2 cellular contexts compared by ENCODE assay signal in genomic region chr3:64514889-64515288, GRCh38.
TF ChIP-seq lines count a peak whose summit lies in the region.

No MANE protein-coding gene starts in this region.

TF ChIP-seq in SK-N-SH treated with all-trans-retinoic acid at 6 μM for 48 hours, 23 proteins besides CTCF, POLR2A, EP300 and RAD21 (continued from another document):
- TF ChIP-seq TSHZ2 (CRISPR knock-in tag; IDR thresholded peaks at IDR 0.05) = no peak
- no peak for TF ChIP-seq BACH2 (CRISPR knock-in tag; IDR thresholded peaks at IDR 0.05; ENCODE audit: borderline replicate concordance)
- no peak for TF ChIP-seq ESRRG (CRISPR knock-in tag; IDR thresholded peaks at IDR 0.05)
- no peak for TF ChIP-seq TOX (CRISPR knock-in tag; IDR thresholded peaks at IDR 0.05; ENCODE audit: borderline replicate concordance)

TF ChIP-seq in K562, 482 proteins besides CTCF, POLR2A, EP300 and RAD21 (continued from another document):
- TF ChIP-seq BCLAF1 (IDR thresholded peaks at IDR 0.05; ENCODE audit: borderline replicate concordance in 1 of 2, control insufficient read depth in 1 of 2, low read depth in 2 of 2, low read length in 1 of 2) = no peak
- no peak for TF ChIP-seq KAT2B (IDR thresholded peaks at IDR 0.05; ENCODE audit: low read depth, low read length)
- TF ChIP-seq CTCFL (IDR thresholded peaks at IDR 0.05; ENCODE audit: borderline replicate concordance, insufficient read depth, low read depth, low read length, poor library complexity, severe bottlenecking) = no peak
- TF ChIP-seq NR3C1 (CRISPR knock-in tag; IDR thresholded peaks at IDR 0.05) = no peak
- TF ChIP-seq HDAC6 (IDR thresholded peaks at IDR 0.05; ENCODE audit: low read depth, low read length) = no peak
- TF ChIP-seq THRAP3 (IDR thresholded peaks at IDR 0.05; ENCODE audit: borderline replicate concordance) = no peak
- no peak for TF ChIP-seq ZC3H11A (IDR thresholded peaks at IDR 0.05; ENCODE audit: low read depth, low read length)
- no peak for TF ChIP-seq ZNF57 (CRISPR knock-in tag; IDR thresholded peaks at IDR 0.05)
- TF ChIP-seq RAD51 (IDR thresholded peaks at IDR 0.05; ENCODE audit: borderline replicate concordance, low read depth) = peak; percentile 23; the same call in 1 of the 2 replicates
- TF ChIP-seq LEF1 (IDR thresholded peaks at IDR 0.05) = no peak
- TF ChIP-seq SRSF7 (optimal IDR thresholded peaks at IDR 0.05; ENCODE audit: low read depth, low read length) = no peak
- TF ChIP-seq USF2 (CRISPR knock-in tag; IDR thresholded peaks at IDR 0.05) = 0 out of 2 replicates have a peak, but pooled peaks have one; percentile 31
- no peak for TF ChIP-seq HNRNPH1 (optimal IDR thresholded peaks at IDR 0.05; ENCODE audit: low read depth, low read length)
- peak; percentile 44 for TF ChIP-seq NFYB (IDR thresholded peaks at IDR 0.05; ENCODE audit: extremely low read depth, insufficient read length)
- no peak for TF ChIP-seq RB1 (IDR thresholded peaks at IDR 0.05; ENCODE audit: low read depth)
- no peak for TF ChIP-seq ZFP30 (CRISPR knock-in tag; IDR thresholded peaks at IDR 0.05; ENCODE audit: borderline replicate concordance)
- TF ChIP-seq ZNF324 (CRISPR knock-in tag; IDR thresholded peaks at IDR 0.05) = no peak
- peak; percentile 56; the same call in 1 of the 2 replicates for TF ChIP-seq TFE3 (CRISPR knock-in tag; IDR thresholded peaks at IDR 0.05)
- TF ChIP-seq SRSF1 (IDR thresholded peaks at IDR 0.05; ENCODE audit: low read depth, low read length) = no peak
- no peak for TF ChIP-seq MNT (conservative IDR thresholded peaks at IDR 0.05)
- TF ChIP-seq SMARCB1 (IDR thresholded peaks at IDR 0.05; ENCODE audit: insufficient read length, low read depth) = no peak
- no peak for TF ChIP-seq MGA (IDR thresholded peaks at IDR 0.05)
- no peak for TF ChIP-seq MAX (CRISPR knock-in tag; IDR thresholded peaks at IDR 0.05)
TF ChIP-seq in K562: peak in this region for 5.
